Comparison of ENCODE assay signal across 24 cellular contexts in the genomic region with DNA sequence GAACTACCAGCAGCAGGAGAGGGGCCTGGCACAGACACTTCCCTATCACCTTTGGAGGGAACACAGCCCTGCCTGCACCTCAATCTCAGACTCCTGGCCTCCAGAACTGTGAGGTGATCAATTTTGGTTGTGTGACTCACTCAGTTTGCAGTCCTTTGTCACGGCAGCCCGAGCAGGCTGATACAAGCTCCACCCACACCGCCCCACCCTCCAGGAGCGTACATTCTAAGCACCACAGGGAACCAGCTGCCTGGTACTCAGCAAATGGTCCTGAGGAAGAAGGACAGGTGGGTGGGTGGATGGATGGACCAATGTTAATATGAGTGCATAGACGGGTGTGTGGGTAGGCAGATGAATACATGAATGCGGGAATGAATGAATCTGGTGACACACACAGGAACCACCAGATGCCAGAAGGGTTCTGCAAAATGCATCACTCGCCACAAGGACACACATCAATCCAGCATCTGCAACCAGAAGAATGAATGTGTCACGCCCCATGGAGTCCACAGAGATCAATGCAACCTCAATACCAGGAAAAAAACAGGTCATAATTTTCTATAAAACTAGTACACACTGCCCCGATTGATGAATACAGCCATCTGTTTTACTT.
DNase-seq lines count a peak whose midpoint lies in the region; ATAC-seq and TF ChIP-seq lines count a peak whose summit lies in the region.
"Had no signal": no experiment of that assay in that cellular context is flagged by ENCODE, and none has a peak within 500 bp of the region (broad histone marks: within the 10 kb centered on the region; RNA-seq: fewer than 3 reads in every experiment).

No MANE protein-coding gene starts in this region.

- 50 to 77% methylated on average over 9 of the region's 9 CpGs for WGBS in sigmoid colon, 2 donors

- H3K36me3 Mint-ChIP-seq in activated CD4-positive, alpha-beta T cell treated with anti-CD3 and anti-CD28 coated beads for 36 hours (ENCODE audit: low read depth), result no peaks in the 10 kb centered on the region
- H3K36me3 Mint-ChIP-seq in naive thymus-derived CD8-positive, alpha-beta T cell, result no peaks in the 10 kb centered on the region
- H3K36me3 Mint-ChIP-seq: T-cell had no signal

- H3K27me3 Mint-ChIP-seq in activated CD4-positive, alpha-beta T cell treated with anti-CD3 and anti-CD28 coated beads for 36 hours, result no peaks in the 10 kb centered on the region
- H3K27me3 Mint-ChIP-seq in naive thymus-derived CD8-positive, alpha-beta T cell, result peaks cover 0 to 15% (median 1%) of the 10 kb centered on the region in 5 donors
- H3K27me3 Mint-ChIP-seq: activated CD4-positive, alpha-beta T cell treated with anti-CD3 and anti-CD28 coated beads, Interleukin-2, amount 10 ng/mL, durations not matched to agents 7 days and 5 days; stimulated activated naive B cell treated with anti-CD40 and anti-IgM and Interleukin-4, amounts not matched to agents 10 μg/mL and 1 μg/mL and 100 μg/mL, for 72 hours had no signal

- DNase-seq in activated CD4-positive, alpha-beta T cell treated with anti-CD3 and anti-CD28 coated beads for 36 hours, result peak; percentile 9
- DNase-seq in activated CD4-positive, alpha-beta T cell treated with anti-CD3 and anti-CD28 coated beads, Interleukin-2, amount 50 U/mL, for 1 hour, result no peak
- DNase-seq in PC-3, result peak; percentile 19
- peak; percentile 59 for DNase-seq in iPS-NIHi7 (ENCODE audit: extremely low spot score)
- DNase-seq in sigmoid colon, result peak; percentile 22
- no peak for DNase-seq in naive thymus-derived CD8-positive, alpha-beta T cell
- no peak for DNase-seq in SIG-M5 treated with dmso at 0.1 percent for 504 hours (lab: John Stamatoyannopoulos, UW; ENCODE audit: unreplicated experiment)
- DNase-seq in NCI-H1092 treated with DMSO at 0.1 percent for 48 hours (lab: John Stamatoyannopoulos, UW), result no peak
- DNase-seq: activated CD4-positive, alpha-beta T cell treated with anti-CD3 and anti-CD28 coated beads, Interleukin-2, amount 10 ng/mL, durations not matched to agents 7 days and 5 days; activated CD8-positive, alpha-beta memory T cell treated with anti-CD3 and anti-CD28 coated beads, Interleukin-2, amount 50 U/mL, for 48 hours; activated gamma-delta T cell; adrenal gland; AML-193; colonic mucosa; COR-L47; NCI-H1694; NCI-H2171; NCI-H69; Right ventricle myocardium superior; stimulated activated CD4-positive, alpha-beta T cell treated with anti-CD3 and anti-CD28 coated beads, Interleukin-2, amount 100 ng/mL, for 24 hours; stimulated activated naive B cell treated with anti-CD40 and anti-IgM and Interleukin-4, amounts not matched to agents 10 μg/mL and 1 μg/mL and 100 μg/mL, for 72 hours; T-cell had no signal

- no peak for TF ChIP-seq POLR2A in sigmoid colon (IDR thresholded peaks at IDR 0.05)

- no peak overlapping the region for H3K27ac Mint-ChIP-seq in activated CD4-positive, alpha-beta T cell treated with anti-CD3 and anti-CD28 coated beads for 36 hours
- no peak overlapping the region for H3K27ac Mint-ChIP-seq in naive thymus-derived CD8-positive, alpha-beta T cell
- H3K27ac Mint-ChIP-seq: activated CD4-positive, alpha-beta T cell treated with anti-CD3 and anti-CD28 coated beads, Interleukin-2, amount 10 ng/mL, durations not matched to agents 7 days and 5 days; stimulated activated naive B cell treated with anti-CD40 and anti-IgM and Interleukin-4, amounts not matched to agents 10 μg/mL and 1 μg/mL and 100 μg/mL, for 72 hours; T-cell had no signal

- H3K79me2 ChIP-seq in PC-3 (ENCODE audit: low read length), result no peaks in the 10 kb centered on the region

- no TSS peak for BruUV-seq in PC-3 (replicated peaks; lab: Mats Ljungman, UMichigan)

- no peak overlapping the region for H3K9ac ChIP-seq in PC-3 (ENCODE audit: low read length)

- CTCF ChIA-PET in activated CD4-positive, alpha-beta T cell treated with anti-CD3 and anti-CD28 coated beads for 36 hours (lab: Charles Lee), result no interaction called here
- CTCF ChIA-PET in PC-3 (lab: Charles Lee), result no interaction called here

- H3K4me3 ChIP-seq in PC-3 (ENCODE audit: low read length), result no peak overlapping the region
- H3K4me3 ChIP-seq in sigmoid colon, result no peak overlapping the region
- H3K4me3 ChIP-seq: adrenal gland, colonic mucosa, skin epidermis, thoracic aorta had no signal

- intact Hi-C loops in activated CD4-positive, alpha-beta T cell treated with anti-CD3 and anti-CD28 coated beads for 36 hours (cut with DNase I, micrococcal nuclease), result no loop called here
- intact Hi-C loops in PC-3 (cut with micrococcal nuclease), result no loop called here
- intact Hi-C loops in sigmoid colon (cut with DNase I), result no loop called here

- no peaks in the 10 kb centered on the region for H3K36me3 ChIP-seq in PC-3 (ENCODE audit: low read depth, low read length)
- no peaks in the 10 kb centered on the region for H3K36me3 ChIP-seq in sigmoid colon
- H3K36me3 ChIP-seq: adrenal gland, colonic mucosa, thoracic aorta had no signal

- no peak overlapping the region for H3K4me3 Mint-ChIP-seq in activated CD4-positive, alpha-beta T cell treated with anti-CD3 and anti-CD28 coated beads for 36 hours
- no peak overlapping the region for H3K4me3 Mint-ChIP-seq in naive thymus-derived CD8-positive, alpha-beta T cell
- H3K4me3 Mint-ChIP-seq: activated CD4-positive, alpha-beta T cell treated with anti-CD3 and anti-CD28 coated beads, Interleukin-2, amount 10 ng/mL, durations not matched to agents 7 days and 5 days; stimulated activated naive B cell treated with anti-CD40 and anti-IgM and Interleukin-4, amounts not matched to agents 10 μg/mL and 1 μg/mL and 100 μg/mL, for 72 hours; T-cell had no signal

- no peaks in the 10 kb centered on the region for H3F3A ChIP-seq in PC-3 (ENCODE audit: low read length, unreplicated experiment)

- peaks cover 66% of the 10 kb centered on the region for H3K27me3 ChIP-seq in PC-3 (ENCODE audit: low read length)
- H3K27me3 ChIP-seq in sigmoid colon, result no peaks in the 10 kb centered on the region
- H3K27me3 ChIP-seq: adrenal gland, colonic mucosa had no signal

- TF ChIP-seq CTCF in PC-3 (conservative IDR thresholded peaks at IDR 0.05; ENCODE audit: low read depth, low read length) (no peak), sigmoid colon (IDR thresholded peaks at IDR 0.05) (no peak)

- H3K27ac ChIP-seq in PC-3 (ENCODE audit: low read length) (no peak overlapping the region), sigmoid colon (no peak overlapping the region)
- H3K27ac ChIP-seq: adrenal gland, colonic mucosa, skin epidermis, thoracic aorta had no signal

- no peaks in the 10 kb centered on the region for H3K4me1 Mint-ChIP-seq in activated CD4-positive, alpha-beta T cell treated with anti-CD3 and anti-CD28 coated beads for 36 hours
- no peaks in the 10 kb centered on the region for H3K4me1 Mint-ChIP-seq in naive thymus-derived CD8-positive, alpha-beta T cell
- H3K4me1 Mint-ChIP-seq: activated CD4-positive, alpha-beta T cell treated with anti-CD3 and anti-CD28 coated beads, Interleukin-2, amount 10 ng/mL, durations not matched to agents 7 days and 5 days; T-cell had no signal

- POLR2A ChIA-PET in activated CD4-positive, alpha-beta T cell treated with anti-CD3 and anti-CD28 coated beads for 36 hours (lab: Charles Lee), result no interaction called here
- POLR2A ChIA-PET in PC-3 (lab: Charles Lee; ENCODE audit: unreplicated experiment), result no interaction called here
- POLR2A ChIA-PET in naive thymus-derived CD8-positive, alpha-beta T cell (lab: Charles Lee), result no interaction called here

- no peaks in the 10 kb centered on the region for H3K9me2 ChIP-seq in PC-3 (replicated peaks; ENCODE audit: low read length)

- TF ChIP-seq EP300 in sigmoid colon (IDR thresholded peaks at IDR 0.05), result no peak

- no peaks in the 10 kb centered on the region for H3K9me3 Mint-ChIP-seq in activated CD4-positive, alpha-beta T cell treated with anti-CD3 and anti-CD28 coated beads for 36 hours (ENCODE audit: low read depth)
- no peaks in the 10 kb centered on the region for H3K9me3 Mint-ChIP-seq in naive thymus-derived CD8-positive, alpha-beta T cell
- H3K9me3 Mint-ChIP-seq: activated CD4-positive, alpha-beta T cell treated with anti-CD3 and anti-CD28 coated beads, Interleukin-2, amount 10 ng/mL, durations not matched to agents 7 days and 5 days; T-cell had no signal

- ATAC-seq in activated CD4-positive, alpha-beta T cell treated with anti-CD3 and anti-CD28 coated beads for 36 hours, result no peak
- ATAC-seq in PC-3, result no peak
- no peak for ATAC-seq in naive thymus-derived CD8-positive, alpha-beta T cell
- ATAC-seq: stimulated activated naive B cell treated with anti-CD40 and anti-IgM and Interleukin-4, amounts not matched to agents 10 μg/mL and 1 μg/mL and 100 μg/mL, for 72 hours; T-cell had no signal

- H4K20me1 ChIP-seq in PC-3 (ENCODE audit: low read length), result no peaks in the 10 kb centered on the region

- H3K4me1 ChIP-seq in PC-3 (ENCODE audit: insufficient read depth, low read length), result no peaks in the 10 kb centered on the region
- H3K4me1 ChIP-seq in sigmoid colon, result no peaks in the 10 kb centered on the region
- H3K4me1 ChIP-seq: adrenal gland, colonic mucosa had no signal

- no peak overlapping the region for H3K4me2 ChIP-seq in PC-3 (ENCODE audit: low read length)

- H2AFZ ChIP-seq in PC-3 (ENCODE audit: low read length), result no peak overlapping the region

- no peaks in the 10 kb centered on the region for H3K9me3 ChIP-seq in PC-3 (ENCODE audit: low read length)
- no peaks in the 10 kb centered on the region for H3K9me3 ChIP-seq in sigmoid colon
- H3K9me3 ChIP-seq: adrenal gland, colonic mucosa, thoracic aorta had no signal

Comparison
In these comparisons a context has a peak if more than half of its experiments do, and no peak if none do; other contexts are left out.
1. DNase-seq: peak in activated CD4-positive, alpha-beta T cell treated with anti-CD3 and anti-CD28 coated beads for 36 hours (single experiment), PC-3 (single experiment), iPS-NIHi7 (single experiment) and sigmoid colon (single experiment); none in activated CD4-positive, alpha-beta T cell treated with anti-CD3 and anti-CD28 coated beads, Interleukin-2, amount 50 U/mL, for 1 hour (single experiment), naive thymus-derived CD8-positive, alpha-beta T cell (0 of 10), SIG-M5 treated with dmso at 0.1 percent for 504 hours (single experiment) and NCI-H1092 treated with DMSO at 0.1 percent for 48 hours (single experiment).